ENCODE assay signal across 8 cellular contexts in genomic region chr21:16330340-16331319, GRCh38.
DNase-seq lines count a peak whose midpoint lies in the region; ATAC-seq, FAIRE-seq and TF ChIP-seq lines count a peak whose summit lies in the region.

No MANE protein-coding gene starts in this region.

- H3K36me3 Mint-ChIP-seq in activated CD8-positive, alpha-beta memory T cell treated with anti-CD3 and anti-CD28 coated beads, Interleukin-2, amount 10 ng/mL, durations not matched to agents 7 days and 5 days = no peaks in the 10 kb centered on the region

- DNase-seq in activated CD8-positive, alpha-beta memory T cell treated with anti-CD3 and anti-CD28 coated beads, Interleukin-2, amount 10 ng/mL, durations not matched to agents 7 days and 5 days = no peak
- DNase-seq in activated CD8-positive, alpha-beta memory T cell treated with anti-CD3 and anti-CD28 coated beads, Interleukin-2, amount 50 U/mL, for 48 hours = no peak
- DNase-seq in H4 (ENCODE audit: low spot score) (peak; percentile 80), LHCN-M2 (ENCODE audit: low read depth) (peak; percentile 69), Panc1 (ENCODE audit: low read depth, low spot score) (peak; percentile 51), mesendoderm (peak; percentile 81)
- DNase-seq in activated effector memory CD4-positive, alpha-beta T cell treated with anti-CD3 and anti-CD28 coated beads, Interleukin-2, amount 50 U/mL, for 16 hours = no peak

- peak; percentile 96 for FAIRE-seq in endometrium (lab: Jason Lieb, UNC)

- no peak overlapping the region for H2BK120ac ChIP-seq in mesendoderm (ENCODE audit: low read depth, low read length)

- in situ Hi-C loops in Panc1 (cut with HindIII; ENCODE audit: low pct_unique_long_range_greater_than_20kb, low sequenced_read_pairs) = no loop called here

- no peak overlapping the region for H3K4me2 ChIP-seq in mesendoderm (ENCODE audit: low read length)

- H3K27ac Mint-ChIP-seq in activated CD8-positive, alpha-beta memory T cell treated with anti-CD3 and anti-CD28 coated beads, Interleukin-2, amount 10 ng/mL, durations not matched to agents 7 days and 5 days = no peak overlapping the region

- peak; percentile 52; the same call in 1 of the 2 replicates for TF ChIP-seq CTCF in Panc1 (IDR thresholded peaks at IDR 0.05)

- H3K27me3 ChIP-seq in Panc1 (ENCODE audit: control insufficient read depth, insufficient read depth, low read length) (no peaks in the 10 kb centered on the region), mesendoderm (ENCODE audit: insufficient read depth, low read length, poor library complexity) (no peaks in the 10 kb centered on the region)

- H3K9ac ChIP-seq in mesendoderm (ENCODE audit: low read length) = no peak overlapping the region

- H3K9me3 ChIP-seq in Panc1 (ENCODE audit: control insufficient read depth, insufficient read depth, low read depth, low read length) = no peaks in the 10 kb centered on the region

- no peak overlapping the region for H3K4me3 Mint-ChIP-seq in activated CD8-positive, alpha-beta memory T cell treated with anti-CD3 and anti-CD28 coated beads, Interleukin-2, amount 10 ng/mL, durations not matched to agents 7 days and 5 days

- no peak overlapping the region for H4K5ac ChIP-seq in mesendoderm (ENCODE audit: low read length)

- H3K4me3 ChIP-seq in Panc1 (ENCODE audit: low read depth in 2 of 2, low read length in 2 of 2) (no peak overlapping the region), mesendoderm (ENCODE audit: low read length) (no peak overlapping the region)

- H4K8ac ChIP-seq in mesendoderm (ENCODE audit: low read depth, low read length) = no peak overlapping the region

- H3K36me3 ChIP-seq in Panc1 (ENCODE audit: control insufficient read depth, insufficient read depth, low read length) (no peaks in the 10 kb centered on the region), mesendoderm (ENCODE audit: control insufficient read depth, insufficient read depth, low read length) (no peaks in the 10 kb centered on the region)

- H3K56ac ChIP-seq in mesendoderm (ENCODE audit: low read length) = no peak overlapping the region

- no peaks in the 10 kb centered on the region for H3K4me1 Mint-ChIP-seq in activated CD8-positive, alpha-beta memory T cell treated with anti-CD3 and anti-CD28 coated beads, Interleukin-2, amount 10 ng/mL, durations not matched to agents 7 days and 5 days

- H3K9me3 Mint-ChIP-seq in activated CD8-positive, alpha-beta memory T cell treated with anti-CD3 and anti-CD28 coated beads, Interleukin-2, amount 10 ng/mL, durations not matched to agents 7 days and 5 days (ENCODE audit: low read depth) = no peaks in the 10 kb centered on the region

- ATAC-seq in activated CD8-positive, alpha-beta memory T cell treated with anti-CD3 and anti-CD28 coated beads, Interleukin-2, amount 10 ng/mL, durations not matched to agents 7 days and 5 days = peak; percentile 67
- ATAC-seq in Panc1 = peak; percentile 95

- H3K4me1 ChIP-seq in Panc1 (ENCODE audit: control insufficient read depth, insufficient read depth, low read length) (no peaks in the 10 kb centered on the region), mesendoderm (ENCODE audit: control insufficient read depth, low read depth, low read length) (no peaks in the 10 kb centered on the region)

- no peaks in the 10 kb centered on the region for H3K79me1 ChIP-seq in mesendoderm (ENCODE audit: low read length)

- WGBS in mesendoderm (ENCODE audit: extremely low coverage, insufficient coverage, low lambda C conversion rate) = no CpG with 5 or more reads among the region's 11 CpGs

- no peak overlapping the region for H3K18ac ChIP-seq in mesendoderm (ENCODE audit: low read length)

- H3K79me2 ChIP-seq in mesendoderm (ENCODE audit: control insufficient read depth, insufficient read depth, low read length) = no peaks in the 10 kb centered on the region

- H2AK5ac ChIP-seq in mesendoderm (ENCODE audit: low read length) = no peak overlapping the region

- intact Hi-C loops in Panc1 (cut with micrococcal nuclease; ENCODE audit: unreplicated experiment) = no loop called here

- H3K27ac ChIP-seq in Panc1 (ENCODE audit: low read length) = no peak overlapping the region
- H3K27ac ChIP-seq in mesendoderm (ENCODE audit: low read depth, low read length) = no peak overlapping the region

- POLR2A ChIA-PET in Panc1 (lab: Charles Lee) = no interaction called here

- no peak overlapping the region for H2BK15ac ChIP-seq in mesendoderm (replicated peaks; ENCODE audit: low read depth)

- no peak overlapping the region for H3K23ac ChIP-seq in mesendoderm (ENCODE audit: low read length)

- CTCF ChIA-PET in activated CD8-positive, alpha-beta memory T cell treated with anti-CD3 and anti-CD28 coated beads, Interleukin-2, amount 10 ng/mL, durations not matched to agents 7 days and 5 days (lab: Charles Lee) = interaction anchor here (0.6 to 1.1 kb wide), 2 partner anchors 14 to 181 kb away, joined by 3 to 4 read pairs; no protein-coding TSS in a partner anchor
- CTCF ChIA-PET in Panc1 (lab: Charles Lee) = interaction anchor here (0.6 kb wide), 1 partner anchor 34 kb away, joined by 6 read pairs; no protein-coding TSS in a partner anchor

- no peak overlapping the region for H3K4ac ChIP-seq in mesendoderm (ENCODE audit: low read depth, low read length)

- H3K27me3 Mint-ChIP-seq in activated CD8-positive, alpha-beta memory T cell treated with anti-CD3 and anti-CD28 coated beads, Interleukin-2, amount 10 ng/mL, durations not matched to agents 7 days and 5 days = no peaks in the 10 kb centered on the region

- no TSS peak for BruUV-seq in Panc1 (replicated peaks; lab: Mats Ljungman, UMichigan)

- H2BK5ac ChIP-seq in mesendoderm (ENCODE audit: low read length) = no peak overlapping the region

Comparison
In these comparisons a context has a peak if more than half of its experiments do, and no peak if none do; other contexts are left out.
1. DNase-seq: peak in H4 (single experiment), LHCN-M2 (single experiment), Panc1 (single experiment) and mesendoderm (single experiment); none in activated CD8-positive, alpha-beta memory T cell treated with anti-CD3 and anti-CD28 coated beads, Interleukin-2, amount 10 ng/mL, durations not matched to agents 7 days and 5 days (single experiment), activated CD8-positive, alpha-beta memory T cell treated with anti-CD3 and anti-CD28 coated beads, Interleukin-2, amount 50 U/mL, for 48 hours (single experiment) and activated effector memory CD4-positive, alpha-beta T cell treated with anti-CD3 and anti-CD28 coated beads, Interleukin-2, amount 50 U/mL, for 16 hours (single experiment).